Comparison of ENCODE assay signal across 29 cellular contexts in genomic region chr2:190369635-190370034, GRCh38.
"Had no signal": no experiment of that assay in that cellular context is flagged by ENCODE, and none has a peak within 500 bp of the region (broad histone marks: within the 10 kb centered on the region; RNA-seq: fewer than 3 reads in every experiment).

No MANE protein-coding gene starts in this region.

- H3K27me3 ChIP-seq: brain microvascular endothelial cell had no signal

- H3K27ac Mint-ChIP-seq: activated CD4-positive, alpha-beta T cell treated with anti-CD3 and anti-CD28 coated beads, Interleukin-2, amount 10 ng/mL, durations not matched to agents 7 days and 5 days; activated CD8-positive, alpha-beta T cell treated with anti-CD3 and anti-CD28 coated beads for 36 hours; activated naive CD8-positive, alpha-beta T cell; endodermal cell; WTC11 had no signal

- H3K27ac ChIP-seq: brain microvascular endothelial cell, coronary artery had no signal

- H3K36me3 ChIP-seq: brain microvascular endothelial cell had no signal

- DNase-seq: activated CD4-positive, alpha-beta T cell treated with anti-CD3 and anti-CD28 coated beads for 1 hour; activated CD4-positive, alpha-beta T cell treated with anti-CD3 and anti-CD28 coated beads for 4 hours; activated CD4-positive, alpha-beta T cell treated with anti-CD3 and anti-CD28 coated beads, Interleukin-2, amount 10 ng/mL, durations not matched to agents 7 days and 5 days; activated CD4-positive, alpha-beta T cell treated with anti-CD3 and anti-CD28 coated beads, Interleukin-2, amount 50 U/mL, for 48 hours; activated CD8-positive, alpha-beta memory T cell treated with anti-CD3 and anti-CD28 coated beads for 24 hours; activated CD8-positive, alpha-beta T cell treated with anti-CD3 and anti-CD28 coated beads for 36 hours; activated effector memory CD4-positive, alpha-beta T cell treated with Interleukin-2 at 50 U/mL for 16 hours; activated gamma-delta T cell treated with Interleukin-2 at 50 U/mL for 16 hours; activated naive CD4-positive, alpha-beta T cell treated with anti-CD3 and anti-CD28 coated beads, Interleukin-2, amount 50 U/mL, for 16 hours; activated naive CD4-positive, alpha-beta T cell treated with Interleukin-2 at 50 U/mL for 16 hours; activated T-cell treated with anti-CD3 and anti-CD28 coated beads, Interleukin-2, amount 50 U/mL, for 4 hours; amniotic stem cell; anterior cingulate cortex; brain microvascular endothelial cell; dermis blood vessel endothelial cell; effector CD8-positive, alpha-beta T cell; endodermal cell; foreskin fibroblast; head of caudate nucleus; T-helper 2 cell had no signal

- ATAC-seq: activated CD8-positive, alpha-beta T cell treated with anti-CD3 and anti-CD28 coated beads for 36 hours; activated T-cell treated with anti-CD3 and anti-CD28 coated beads, Interleukin-2, amount 50 U/mL, for 4 hours; activated T-helper 17 cell treated with anti-CD3 and anti-CD28 coated beads, Interleukin-2, amount 50 U/mL, for 72 hours; esophagus mucosa; WTC11 had no signal

- FAIRE-seq: astrocyte, bronchial epithelial cell, frontal cortex had no signal

- H3K4me3 Mint-ChIP-seq: activated CD4-positive, alpha-beta T cell treated with anti-CD3 and anti-CD28 coated beads, Interleukin-2, amount 10 ng/mL, durations not matched to agents 7 days and 5 days; activated CD8-positive, alpha-beta T cell treated with anti-CD3 and anti-CD28 coated beads for 36 hours; activated naive CD8-positive, alpha-beta T cell; activated T-cell treated with anti-CD3 and anti-CD28 coated beads, Interleukin-2, amount 50 U/mL, for 4 hours; activated T-helper 17 cell treated with anti-CD3 and anti-CD28 coated beads, Interleukin-2, amount 50 U/mL, for 72 hours; central memory CD8-positive, alpha-beta T cell; endodermal cell; WTC11 had no signal

- H3K9me3 Mint-ChIP-seq: activated CD4-positive, alpha-beta T cell treated with anti-CD3 and anti-CD28 coated beads, Interleukin-2, amount 10 ng/mL, durations not matched to agents 7 days and 5 days; activated CD8-positive, alpha-beta T cell treated with anti-CD3 and anti-CD28 coated beads for 36 hours; activated T-cell treated with anti-CD3 and anti-CD28 coated beads, Interleukin-2, amount 50 U/mL, for 4 hours; activated T-helper 17 cell treated with anti-CD3 and anti-CD28 coated beads, Interleukin-2, amount 50 U/mL, for 72 hours; central memory CD8-positive, alpha-beta T cell; endodermal cell; WTC11 had no signal

- H3K4me3 ChIP-seq: coronary artery had no signal

- H3K36me3 Mint-ChIP-seq: WTC11 had no signal

- H3K27me3 Mint-ChIP-seq: activated CD4-positive, alpha-beta T cell treated with anti-CD3 and anti-CD28 coated beads, Interleukin-2, amount 10 ng/mL, durations not matched to agents 7 days and 5 days; activated CD8-positive, alpha-beta T cell treated with anti-CD3 and anti-CD28 coated beads for 36 hours; activated naive CD8-positive, alpha-beta T cell; activated T-helper 17 cell treated with anti-CD3 and anti-CD28 coated beads, Interleukin-2, amount 50 U/mL, for 72 hours; central memory CD8-positive, alpha-beta T cell had no signal

- H3K4me1 Mint-ChIP-seq: activated CD4-positive, alpha-beta T cell treated with anti-CD3 and anti-CD28 coated beads, Interleukin-2, amount 10 ng/mL, durations not matched to agents 7 days and 5 days; activated T-helper 17 cell treated with anti-CD3 and anti-CD28 coated beads, Interleukin-2, amount 50 U/mL, for 72 hours; central memory CD8-positive, alpha-beta T cell; endodermal cell; WTC11 had no signal
